ENCODE assay signal across 1 cellular context in genomic region chr1:180002437-180002836, GRCh38.
TF ChIP-seq lines count a peak whose summit lies in the region.

No MANE protein-coding gene starts in this region.

TF ChIP-seq in WTC11, 78 proteins besides CTCF, POLR2A, EP300 and RAD21 (continued from another document):
- TF ChIP-seq ZNF532 (CRISPR knock-in tag; IDR thresholded peaks at IDR 0.05; ENCODE audit: borderline replicate concordance) (no peak), OVOL2 (CRISPR knock-in tag; IDR thresholded peaks at IDR 0.05; ENCODE audit: borderline replicate concordance) (no peak), SP1 (CRISPR knock-in tag; conservative IDR thresholded peaks at IDR 0.05) (no peak), ATF1 (CRISPR knock-in tag; IDR thresholded peaks at IDR 0.05) (no peak), USF2 (CRISPR knock-in tag; IDR thresholded peaks at IDR 0.05) (no peak), SMAD3 (CRISPR knock-in tag; IDR thresholded peaks at IDR 0.05; ENCODE audit: borderline replicate concordance) (no peak), PRDM15 (CRISPR knock-in tag; IDR thresholded peaks at IDR 0.05) (no peak), ZNF263 (CRISPR knock-in tag; IDR thresholded peaks at IDR 0.05; ENCODE audit: low read depth) (no peak), AR (CRISPR knock-in tag; IDR thresholded peaks at IDR 0.05) (no peak), EMX1 (CRISPR knock-in tag; IDR thresholded peaks at IDR 0.05) (no peak), CDX4 (CRISPR knock-in tag; IDR thresholded peaks at IDR 0.05; ENCODE audit: borderline replicate concordance) (no peak), ZNF317 (CRISPR knock-in tag; IDR thresholded peaks at IDR 0.05; ENCODE audit: borderline replicate concordance, low read depth) (no peak), NR1H2 (CRISPR knock-in tag; IDR thresholded peaks at IDR 0.05) (no peak), ETV6 (CRISPR knock-in tag; IDR thresholded peaks at IDR 0.05) (no peak)
